Comparison of ENCODE assay signal across 8 cellular contexts in the genomic region with DNA sequence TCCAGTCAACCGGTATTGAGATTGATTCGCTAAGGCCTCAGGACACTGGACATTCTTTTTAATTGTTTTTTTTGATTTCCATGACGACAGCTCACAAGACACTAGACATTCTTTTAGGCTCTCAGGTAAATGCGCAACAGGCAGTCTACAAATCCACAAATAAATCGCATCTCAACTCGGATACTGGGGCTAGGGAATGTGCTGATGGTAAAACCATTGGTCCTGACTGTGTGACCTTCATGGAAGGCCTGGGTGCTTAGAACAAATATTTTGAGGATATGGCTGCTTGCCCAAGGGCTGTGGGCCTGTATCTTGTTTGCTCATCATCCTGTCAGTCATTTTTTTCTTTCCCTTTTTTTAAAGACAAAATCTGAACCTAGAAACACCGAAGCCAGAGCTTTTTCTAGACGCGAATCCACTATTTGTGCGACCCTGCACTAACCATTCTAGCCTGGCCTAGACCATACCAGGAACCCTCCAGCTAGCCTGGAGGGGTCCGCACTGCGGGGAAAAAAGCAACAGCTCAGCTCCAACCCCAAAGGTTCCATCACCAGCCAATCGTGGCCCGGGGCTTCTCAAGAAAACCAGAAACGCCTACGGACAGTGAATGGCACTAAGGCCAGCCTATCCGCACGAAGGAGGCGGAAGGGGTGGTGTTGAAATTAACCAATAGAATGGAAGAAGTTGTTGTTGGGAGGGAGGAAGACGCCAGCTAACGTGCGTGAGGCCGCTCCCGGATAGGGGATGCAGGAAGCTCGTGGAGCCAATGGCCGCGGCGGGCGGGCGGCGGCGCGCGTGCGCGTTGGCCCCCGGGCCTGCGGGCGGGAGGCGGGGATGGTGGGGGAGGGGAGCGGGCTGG. TPM values are rescaled to one million over a fixed set of nuclear protein-coding genes. Genes with fewer than 3 reads are reported as not detected.
A peak's percentile ranks its signal among the peaks of the same experiment; 100 is the strongest.
DNase-seq lines count a peak whose midpoint lies in the region; ATAC-seq and TF ChIP-seq lines count a peak whose summit lies in the region.

No MANE protein-coding gene starts in this region.

- H3K27me3 ChIP-seq in rectal smooth muscle tissue (ENCODE audit: control insufficient read depth, insufficient read depth, low read length) (no peaks in the 10 kb centered on the region), aorta (ENCODE audit: control insufficient read depth in 1 of 2, insufficient read depth in 2 of 2, low read length in 1 of 2) (no peaks in the 10 kb centered on the region)

- H3K27ac ChIP-seq in rectal smooth muscle tissue (ENCODE audit: low read depth, low read length) = peak overlapping the region; percentile 99
- peak overlapping the region; percentile 94 to 99 for H3K27ac ChIP-seq in aorta (ENCODE audit: low read depth in 1 of 2, low read length in 2 of 2)

- H3K4me3 ChIP-seq in astrocyte of the cerebellum (ENCODE audit: low read depth, low read length) (peak overlapping the region; percentile 58), rectal smooth muscle tissue (ENCODE audit: low read length) (peak overlapping the region; percentile 70), aorta (ENCODE audit: low read length in 2 of 2) (peak overlapping the region; percentile 37 to 75)

- in situ Hi-C loops in astrocyte of the cerebellum (cut with HindIII; ENCODE audit: low sequenced_read_pairs) = no loop called here

- peak; percentile 95 for DNase-seq in NCI-H2029 (lab: John Stamatoyannopoulos, UW)
- DNase-seq in T-helper 9 cell = peak; percentile 97
- DNase-seq in astrocyte of the cerebellum (ENCODE audit: low read depth) = peak; percentile 100
- DNase-seq in hepatic stellate cell (ENCODE audit: low spot score) = peak; percentile 99
- DNase-seq in aorta = peak; percentile 99

- peak overlapping the region; percentile 57 for H3K9ac ChIP-seq in rectal smooth muscle tissue (ENCODE audit: low read length)

- H3K9me3 ChIP-seq in aorta (ENCODE audit: control insufficient read depth, low read length) = no peaks in the 10 kb centered on the region

- H3K4me1 ChIP-seq in rectal smooth muscle tissue (ENCODE audit: control insufficient read depth, insufficient read depth, low read length) (peaks cover 15% of the 10 kb centered on the region), aorta (ENCODE audit: control insufficient read depth in 1 of 2, insufficient read depth in 2 of 2, low read length in 2 of 2) (no peaks in the 10 kb centered on the region)

- H3K36me3 ChIP-seq in rectal smooth muscle tissue (ENCODE audit: control insufficient read depth, insufficient read depth, low read length) (peaks cover 2% of the 10 kb centered on the region), aorta (ENCODE audit: control insufficient read depth in 1 of 2, insufficient read depth in 2 of 2, low read length in 1 of 2) (no peaks in the 10 kb centered on the region)

- intact Hi-C loops in aorta (cut with DNase I) = loop anchor here (2.0 to 5.0 kb wide), 5 partner anchors 23 to 73 kb away; no protein-coding TSS in a partner anchor

- 6 to 11% methylated on average over 34 to 41 of the region's 41 CpGs for WGBS in aorta, 2 donors

- ATAC-seq in GM18508 (IDR thresholded peaks at IDR 0.05; ENCODE audit: insufficient read depth, unreplicated experiment) (peak; percentile 94), HG02981 (IDR thresholded peaks at IDR 0.05; ENCODE audit: unreplicated experiment) (peak; percentile 91), aorta (ENCODE audit: low FRiP score) (peak; percentile 95)

- TF ChIP-seq CTCF in astrocyte of the cerebellum (IDR thresholded peaks at IDR 0.05; ENCODE audit: low read depth, low read length, missing control alignments) = no peak

RNA-seq across cellular contexts. Expression of gene CHD2, which starts 18.1 kb away (rescaled TPM):
- 100 to 1,000 TPM; 120 to 144 TPM for total RNA-seq in aorta
- 10 to 100 TPM; 38.0 to 42.6 TPM for polyA plus RNA-seq in aorta

Comparison
In these comparisons a context has a peak if more than half of its experiments do, and no peak if none do; other contexts are left out.
1. Peak in every context shown above with its lines: DNase-seq, ATAC-seq, H3K4me3 ChIP-seq and H3K27ac ChIP-seq.